25 cellular contexts compared by ENCODE assay signal in genomic region chr1:115924730-115925129, GRCh38. TPM values are rescaled to one million over a fixed set of nuclear protein-coding genes. Genes with fewer than 3 reads are reported as not detected.
A peak's percentile ranks its signal among the peaks of the same experiment; 100 is the strongest.
DNase-seq lines count a peak whose midpoint lies in the region; ATAC-seq, FAIRE-seq and TF ChIP-seq lines count a peak whose summit lies in the region.
"Had no signal": no experiment of that assay in that cellular context is flagged by ENCODE, and none has a peak within 500 bp of the region (broad histone marks: within the 10 kb centered on the region; RNA-seq: fewer than 3 reads in every experiment).

No MANE protein-coding gene starts in this region.

- H3K36me3 ChIP-seq in A673 (ENCODE audit: insufficient read depth, low read length, poor library complexity, severe bottlenecking) (no peaks in the 10 kb centered on the region), HUES48 (ENCODE audit: control insufficient read depth, insufficient read depth, low read length) (no peaks in the 10 kb centered on the region), right lobe of liver (no peaks in the 10 kb centered on the region)
- H3K36me3 ChIP-seq: SJCRH30, WERI-Rb-1 had no signal

- no TSS peak for BruUV-seq in A673 (replicated peaks; lab: Mats Ljungman, UMichigan)

- 27% methylated on average over 5 of the region's 5 CpGs for WGBS in right lobe of liver (ENCODE audit: insufficient coverage, low coverage, low lambda C conversion rate, missing lambda C conversion rate)

- CTCF ChIA-PET in A673 (lab: Charles Lee) = no interaction called here
- CTCF ChIA-PET in WTC11 (lab: Charles Lee) = interaction anchor here (0.9 to 1.3 kb wide), 5 partner anchors 56 to 218 kb away, joined by 3 read pairs; no protein-coding TSS in a partner anchor

- H3K9ac ChIP-seq in HUES48 (ENCODE audit: low read depth, low read length) = no peak overlapping the region; the same call in 1 of the 2 replicates

- H3K27ac ChIP-seq in A673 (ENCODE audit: low read depth, low read length, poor library complexity, severe bottlenecking) = no peak overlapping the region
- peak overlapping the region; percentile 96 for H3K27ac ChIP-seq in HUES48 (ENCODE audit: low read depth, low read length)
- H3K27ac ChIP-seq in right lobe of liver = no peak overlapping the region
- H3K27ac ChIP-seq: A549, dorsolateral prefrontal cortex, SJCRH30, testis, WERI-Rb-1 had no signal

- peak; percentile 89 for ATAC-seq in WTC11
- no peak for ATAC-seq in right lobe of liver
- ATAC-seq in activated T-cell treated with anti-CD3 and anti-CD28 coated beads, Interleukin-2, amount 50 U/mL, for 72 hours (replicated peaks in 1 of 2) = no peak
- ATAC-seq: A549; activated naive CD4-positive, alpha-beta T cell treated with anti-CD3 and anti-CD28 coated beads, Interleukin-2, amount 50 U/mL, for 72 hours; esophagus mucosa; naive thymus-derived CD8-positive, alpha-beta T cell; T-helper 17 cell had no signal

- TF ChIP-seq CTCF in A673 (conservative IDR thresholded peaks at IDR 0.05; ENCODE audit: low read depth, low read length) (no peak), WTC11 (IDR thresholded peaks at IDR 0.05) (no peak), right lobe of liver (IDR thresholded peaks at IDR 0.05) (no peak)

- no peak for FAIRE-seq in frontal cortex (lab: Jason Lieb, UNC)
- FAIRE-seq: A549 had no signal

- intact Hi-C loops in A673 (cut with micrococcal nuclease; ENCODE audit: unreplicated experiment) = no loop called here
- intact Hi-C loops in right lobe of liver (cut with DNase I) = no loop called here

- peak; percentile 56 for DNase-seq in A673 (ENCODE audit: low spot score)
- DNase-seq in WTC11 (ENCODE audit: low spot score) = peak; percentile 17
- peak; percentile 50 for DNase-seq in iPS-NIHi7 (ENCODE audit: extremely low spot score)
- no peak for DNase-seq in right lobe of liver
- DNase-seq in pons (ENCODE audit: low spot score) = no peak
- DNase-seq in frontal cortex (ENCODE audit: low spot score in 2 of 2) = no peak
- no peak for DNase-seq in activated T-cell treated with anti-CD3 and anti-CD28 coated beads, Interleukin-2, amount 50 U/mL, for 72 hours
- DNase-seq: activated CD4-positive, alpha-beta memory T cell treated with anti-CD3 and anti-CD28 coated beads, Interleukin-2, amount 10 ng/mL, durations not matched to agents 7 days and 5 days; DMS 273 treated with DMSO at 0.1 percent for 48 hours; dorsolateral prefrontal cortex; islet precursor cell; KBM-7; mesenchymal stem cell; naive thymus-derived CD8-positive, alpha-beta T cell; NCI-H1092; NCI-H2081 treated with DMSO at 0.1 percent for 48 hours; NCI-H748 treated with DMSO at 0.1 percent for 48 hours; SJCRH30; T-helper 17 cell; testis; WERI-Rb-1 had no signal

- H3K9me3 ChIP-seq in A673 (ENCODE audit: low read depth, low read length, poor library complexity, severe bottlenecking) (no peaks in the 10 kb centered on the region), HUES48 (ENCODE audit: control insufficient read depth, insufficient read depth, low read length) (no peaks in the 10 kb centered on the region), right lobe of liver (no peaks in the 10 kb centered on the region)
- H3K9me3 ChIP-seq: A549, SJCRH30, testis had no signal

- POLR2A ChIA-PET in A673 (lab: Charles Lee; ENCODE audit: low non-redundant PET) = no interaction called here
- POLR2A ChIA-PET in WTC11 (lab: Charles Lee) = no interaction called here

- no peaks in the 10 kb centered on the region for H3K9me3 Mint-ChIP-seq in WTC11
- no peaks in the 10 kb centered on the region for H3K9me3 Mint-ChIP-seq in activated T-cell treated with anti-CD3 and anti-CD28 coated beads, Interleukin-2, amount 50 U/mL, for 72 hours
- H3K9me3 Mint-ChIP-seq: activated CD4-positive, alpha-beta memory T cell treated with anti-CD3 and anti-CD28 coated beads, Interleukin-2, amount 10 ng/mL, durations not matched to agents 7 days and 5 days; activated naive CD4-positive, alpha-beta T cell treated with anti-CD3 and anti-CD28 coated beads, Interleukin-2, amount 50 U/mL, for 72 hours; naive thymus-derived CD8-positive, alpha-beta T cell had no signal

- peaks cover 55% of the 10 kb centered on the region for H3K4me1 Mint-ChIP-seq in WTC11
- no peaks in the 10 kb centered on the region for H3K4me1 Mint-ChIP-seq in activated T-cell treated with anti-CD3 and anti-CD28 coated beads, Interleukin-2, amount 50 U/mL, for 72 hours (ENCODE audit: low read depth)

- no peaks in the 10 kb centered on the region for H3K27me3 ChIP-seq in A673 (replicated peaks; ENCODE audit: insufficient read depth, low read depth, low read length, poor library complexity)
- no peaks in the 10 kb centered on the region for H3K27me3 ChIP-seq in HUES48 (ENCODE audit: control insufficient read depth, insufficient read depth, low read length)
- no peaks in the 10 kb centered on the region for H3K27me3 ChIP-seq in right lobe of liver
- H3K27me3 ChIP-seq: dorsolateral prefrontal cortex, SJCRH30, testis had no signal

- peak overlapping the region; percentile 96 for H3K27ac Mint-ChIP-seq in WTC11
- no peak overlapping the region for H3K27ac Mint-ChIP-seq in activated T-cell treated with anti-CD3 and anti-CD28 coated beads, Interleukin-2, amount 50 U/mL, for 72 hours
- H3K27ac Mint-ChIP-seq: activated CD4-positive, alpha-beta memory T cell treated with anti-CD3 and anti-CD28 coated beads, Interleukin-2, amount 10 ng/mL, durations not matched to agents 7 days and 5 days; activated naive CD4-positive, alpha-beta T cell treated with anti-CD3 and anti-CD28 coated beads, Interleukin-2, amount 50 U/mL, for 72 hours; T-helper 17 cell had no signal

- no peak for TF ChIP-seq POLR2A in right lobe of liver (IDR thresholded peaks at IDR 0.05)

- no peaks in the 10 kb centered on the region for H3K27me3 Mint-ChIP-seq in WTC11 (ENCODE audit: low read depth)
- H3K27me3 Mint-ChIP-seq in activated T-cell treated with anti-CD3 and anti-CD28 coated beads, Interleukin-2, amount 50 U/mL, for 72 hours (ENCODE audit: low read depth) = no peaks in the 10 kb centered on the region

- H3K4me3 Mint-ChIP-seq in WTC11 = peak overlapping the region; percentile 50
- no peak overlapping the region for H3K4me3 Mint-ChIP-seq in activated T-cell treated with anti-CD3 and anti-CD28 coated beads, Interleukin-2, amount 50 U/mL, for 72 hours
- H3K4me3 Mint-ChIP-seq: activated CD4-positive, alpha-beta memory T cell treated with anti-CD3 and anti-CD28 coated beads, Interleukin-2, amount 10 ng/mL, durations not matched to agents 7 days and 5 days; naive thymus-derived CD8-positive, alpha-beta T cell; T-helper 17 cell had no signal

- H3K4me1 ChIP-seq in A673 (ENCODE audit: insufficient read depth, low read length, poor library complexity, severe bottlenecking) (peaks cover 15% of the 10 kb centered on the region), HUES48 (ENCODE audit: control insufficient read depth, insufficient read depth, low read length) (peaks cover 33% of the 10 kb centered on the region), right lobe of liver (no peaks in the 10 kb centered on the region)
- H3K4me1 ChIP-seq: A549, SJCRH30, testis had no signal

- H3K36me3 Mint-ChIP-seq in WTC11 = no peaks in the 10 kb centered on the region
- H3K36me3 Mint-ChIP-seq in activated T-cell treated with anti-CD3 and anti-CD28 coated beads, Interleukin-2, amount 50 U/mL, for 72 hours (ENCODE audit: insufficient read depth in 2 of 2) = no peaks in the 10 kb centered on the region
- H3K36me3 Mint-ChIP-seq: activated naive CD4-positive, alpha-beta T cell treated with anti-CD3 and anti-CD28 coated beads, Interleukin-2, amount 50 U/mL, for 72 hours; naive thymus-derived CD8-positive, alpha-beta T cell had no signal

- H3K4me3 ChIP-seq in A673 (ENCODE audit: low read depth, low read length, poor library complexity, severe bottlenecking) (no peak overlapping the region), HUES48 (ENCODE audit: low read depth, low read length) (peak overlapping the region; percentile 15; the same call in 1 of the 2 replicates), right lobe of liver (no peak overlapping the region)
- H3K4me3 ChIP-seq: A549, dorsolateral prefrontal cortex, SJCRH30, testis had no signal

TF ChIP-seq in WTC11, 78 proteins besides CTCF, POLR2A, EP300 and RAD21:
- peak; percentile 27; the same call in 1 of the 2 replicates for TF ChIP-seq FOXP4 (CRISPR knock-in tag; IDR thresholded peaks at IDR 0.05)
- peak; percentile 15; the same call in 1 of the 2 replicates for TF ChIP-seq ETV6 (CRISPR knock-in tag; IDR thresholded peaks at IDR 0.05)
- no peak for TF ChIP-seq ESRRA (CRISPR knock-in tag; IDR thresholded peaks at IDR 0.05; ENCODE audit: borderline replicate concordance)
- 0 out of 2 replicates have a peak, but pooled peaks have one; percentile 29 for TF ChIP-seq ZNF121 (CRISPR knock-in tag; IDR thresholded peaks at IDR 0.05)
- TF ChIP-seq NFE2L1 (CRISPR knock-in tag; IDR thresholded peaks at IDR 0.05) = no peak

RNA-seq across cellular contexts. Expression of gene SLC22A15, which starts 51.6 kb away (rescaled TPM):
- total RNA-seq in A673 (2021) (0.39 and 0.52 TPM in 2 replicates), WTC11 (2021) (3.5 to 4.5 TPM (median 4.3 TPM) in 3 replicates), right lobe of liver (1 to 10 TPM in 3 of 6 experiments, under 1 TPM in 3; 0.11 to 6.8 (median 2.3) TPM), frontal cortex (11.4 TPM)
- 1 to 10 TPM; 1.5 to 2.6 TPM for total RNA-seq in activated T-cell treated with anti-CD3 and anti-CD28 coated beads, Interleukin-2, amount 50 U/mL, for 72 hours
- total RNA-seq: SJCRH30 had no signal

Comparison
In these comparisons a context has a peak if more than half of its experiments do, and no peak if none do; other contexts are left out.
1. DNase-seq: peak in A673 (single experiment), WTC11 (single experiment) and iPS-NIHi7 (single experiment); none in right lobe of liver (0 of 3), pons (single experiment), frontal cortex (0 of 2) and activated T-cell treated with anti-CD3 and anti-CD28 coated beads, Interleukin-2, amount 50 U/mL, for 72 hours (0 of 2).